ENCODE assay signal across 8 cellular contexts in the genomic region with DNA sequence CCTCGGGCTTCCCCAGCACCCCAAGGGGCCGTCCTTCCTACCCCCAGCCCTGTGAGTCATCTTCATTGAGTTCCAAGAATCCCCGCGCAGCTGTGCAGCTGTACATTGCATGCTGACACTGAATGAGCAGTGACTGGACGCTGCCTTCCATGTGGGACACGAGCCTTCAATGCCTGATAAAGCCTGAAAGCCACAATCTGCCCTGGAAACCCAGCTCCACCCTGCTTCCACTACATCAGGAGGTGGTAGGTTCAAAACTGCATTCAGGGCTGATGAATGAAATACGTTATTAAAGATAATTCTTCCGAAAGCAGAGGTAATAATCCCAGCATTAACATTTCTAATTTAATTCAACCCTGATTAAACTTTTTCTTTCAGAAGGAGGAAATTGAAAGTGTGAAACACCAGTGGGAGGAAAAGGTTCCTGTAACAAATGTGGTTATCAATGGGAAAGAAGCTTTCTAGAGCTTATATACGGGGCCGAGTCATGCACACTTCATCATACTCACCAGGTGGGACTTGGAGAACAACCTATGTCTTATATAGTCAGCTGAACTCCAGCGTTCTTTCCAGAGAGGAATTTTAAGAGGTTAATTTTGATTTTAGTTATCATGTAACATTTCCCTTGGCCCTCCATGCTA.
A peak's percentile ranks its signal among the peaks of the same experiment; 100 is the strongest.
DNase-seq lines count a peak whose midpoint lies in the region; ATAC-seq, FAIRE-seq and TF ChIP-seq lines count a peak whose summit lies in the region.

No MANE protein-coding gene starts in this region.

- peaks cover 17% of the 10 kb centered on the region for H3K4me1 Mint-ChIP-seq in activated T-helper 17 cell treated with anti-CD3 and anti-CD28 coated beads, Interleukin-2, amount 50 U/mL, for 72 hours

- no peaks in the 10 kb centered on the region for H3K9me3 ChIP-seq in kidney (ENCODE audit: control insufficient read depth in 1 of 2, low read length in 2 of 2)

- H3K27ac ChIP-seq in kidney (ENCODE audit: low read depth in 2 of 2, low read length in 2 of 2) = no peak overlapping the region

- no peak overlapping the region for H3K4me3 Mint-ChIP-seq in activated T-helper 17 cell treated with anti-CD3 and anti-CD28 coated beads, Interleukin-2, amount 50 U/mL, for 72 hours

- no peak overlapping the region for H3K27ac Mint-ChIP-seq in activated T-helper 17 cell treated with anti-CD3 and anti-CD28 coated beads, Interleukin-2, amount 50 U/mL, for 72 hours

- no peak overlapping the region for H3K9ac ChIP-seq in kidney (ENCODE audit: low read length in 2 of 2)

- intact Hi-C loops in kidney (cut with DNase I) = no loop called here

- H3K9me3 Mint-ChIP-seq in activated T-helper 17 cell treated with anti-CD3 and anti-CD28 coated beads, Interleukin-2, amount 50 U/mL, for 72 hours = peaks cover 3% of the 10 kb centered on the region

- H3K4me3 ChIP-seq in kidney (ENCODE audit: low read length in 2 of 2) = no peak overlapping the region

- FAIRE-seq in kidney (lab: Jason Lieb, UNC) = no peak
- FAIRE-seq in GM19239 (lab: Jason Lieb, UNC) = no peak

- DNase-seq in CD1c-positive myeloid dendritic cell (ENCODE audit: extremely low spot score) (peak; percentile 47), kidney (peak; percentile 78), GM19239 (ENCODE audit: insufficient read length, low spot score) (no peak), NK-92 (lab: John Stamatoyannopoulos, UW; ENCODE audit: unreplicated experiment) (no peak), NCI-H1694 (lab: John Stamatoyannopoulos, UW) (no peak)

- TF ChIP-seq CTCF in kidney (IDR thresholded peaks at IDR 0.05; ENCODE audit: borderline replicate concordance, extremely low read depth, insufficient read depth) = no peak

- H3K36me3 ChIP-seq in kidney (ENCODE audit: control insufficient read depth in 1 of 2, insufficient read depth in 2 of 2, low read length in 2 of 2) = no peaks in the 10 kb centered on the region

- ATAC-seq in HG02798 (IDR thresholded peaks at IDR 0.05; ENCODE audit: poor library complexity, unreplicated experiment) (peak; percentile 53), GM18498 (IDR thresholded peaks at IDR 0.05; ENCODE audit: unreplicated experiment) (no peak)
- peak; percentile 100 for ATAC-seq in activated T-helper 17 cell treated with anti-CD3 and anti-CD28 coated beads, Interleukin-2, amount 50 U/mL, for 72 hours (replicated peaks)

- no peaks in the 10 kb centered on the region for H3K4me1 ChIP-seq in kidney (ENCODE audit: control insufficient read depth in 1 of 2, insufficient read depth in 1 of 2, low read depth in 1 of 2, low read length in 2 of 2)

- no peaks in the 10 kb centered on the region for H3K27me3 Mint-ChIP-seq in activated T-helper 17 cell treated with anti-CD3 and anti-CD28 coated beads, Interleukin-2, amount 50 U/mL, for 72 hours

- no peaks in the 10 kb centered on the region for H3K36me3 Mint-ChIP-seq in activated T-helper 17 cell treated with anti-CD3 and anti-CD28 coated beads, Interleukin-2, amount 50 U/mL, for 72 hours (ENCODE audit: low read depth)

Comparison
In these comparisons a context has a peak if more than half of its experiments do, and no peak if none do; other contexts are left out.
1. DNase-seq: peak in CD1c-positive myeloid dendritic cell (single experiment) and kidney (single experiment); none in GM19239 (single experiment), NK-92 (single experiment) and NCI-H1694 (single experiment).